19 cellular contexts compared by ENCODE assay signal in the genomic region with DNA sequence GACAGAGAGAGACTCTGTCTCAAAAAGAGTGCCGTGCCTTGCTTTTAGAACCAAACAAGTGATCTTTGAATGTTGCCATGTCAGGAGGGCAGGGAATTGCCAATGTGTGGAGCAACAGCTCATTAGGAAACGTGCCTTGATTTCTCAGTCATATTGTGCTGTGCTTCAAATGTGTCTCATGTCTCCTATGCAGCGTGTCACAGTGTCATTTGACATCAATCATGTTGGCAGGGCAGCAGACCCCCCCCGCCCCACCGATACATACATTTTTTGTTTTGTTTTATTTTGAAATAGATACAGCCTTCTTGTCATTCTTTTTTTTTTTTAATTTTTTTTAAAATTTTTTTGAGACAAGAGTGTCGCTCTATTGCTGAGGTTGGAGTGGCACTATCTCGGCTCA. TPM values are rescaled to one million over a fixed set of nuclear protein-coding genes. Genes with fewer than 3 reads are reported as not detected.
DNase-seq lines count a peak whose midpoint lies in the region; ATAC-seq, FAIRE-seq and TF ChIP-seq lines count a peak whose summit lies in the region.
"Had no signal": no experiment of that assay in that cellular context is flagged by ENCODE, and none has a peak within 500 bp of the region (broad histone marks: within the 10 kb centered on the region; RNA-seq: fewer than 3 reads in every experiment).

No MANE protein-coding gene starts in this region.

- no peak overlapping the region for H4K8ac ChIP-seq in IMR-90 (ENCODE audit: low read depth in 2 of 2, low read length in 2 of 2)

- no peak overlapping the region for H2AK9ac ChIP-seq in IMR-90 (replicated peaks; ENCODE audit: low read depth, low read length, poor library complexity)

- intact Hi-C loops in heart right ventricle (cut with DNase I) = no loop called here
- intact Hi-C loops in Right ventricle myocardium superior (cut with DNase I) = no loop called here
- intact Hi-C loops in IMR-90 (cut with micrococcal nuclease) = no loop called here
- intact Hi-C loops in posterior vena cava (cut with DNase I) = no loop called here

- H4K91ac ChIP-seq in IMR-90 (ENCODE audit: insufficient read depth, low read depth, low read length) = 0 out of 2 replicates have a peak overlapping the region, but pooled peaks have one; percentile 27

- no peak overlapping the region for H2AFZ ChIP-seq in IMR-90 (replicated peaks; ENCODE audit: low read length, poor library complexity)

- H3K27ac ChIP-seq in heart right ventricle (peak overlapping the region in 7 of 10 donors; percentile 47 to 75 (median 69)), IMR-90 (ENCODE audit: insufficient read depth, low read length) (no peak overlapping the region)
- H3K27ac ChIP-seq: C4-2B had no signal

- 0 out of 2 replicates have a peak overlapping the region, but pooled peaks have one; percentile 16 for H2BK120ac ChIP-seq in IMR-90 (ENCODE audit: low read depth, low read length)

- ATAC-seq in heart right ventricle = no peak
- no peak for ATAC-seq in Right ventricle myocardium superior (ENCODE audit: poor library complexity)
- no peak for ATAC-seq in IMR-90 (ENCODE audit: low read depth)
- ATAC-seq in HG03378 (IDR thresholded peaks at IDR 0.05; ENCODE audit: unreplicated experiment) = no peak

- CTCF ChIA-PET in IMR-90 (lab: Yijun Ruan, JAX) = interaction anchor here (0.7 kb wide), 1 partner anchor 923 kb away, joined by 3 read pairs; no protein-coding TSS in a partner anchor

- no peak overlapping the region for H3K4me2 ChIP-seq in IMR-90 (ENCODE audit: low read depth, low read length)

- TF ChIP-seq POLR2A in IMR-90 (IDR thresholded peaks at IDR 0.05; ENCODE audit: low read depth, low read length) = no peak

- H3K36me3 ChIP-seq in heart right ventricle = no peaks in the 10 kb centered on the region
- peaks cover 8% of the 10 kb centered on the region for H3K36me3 ChIP-seq in IMR-90 (ENCODE audit: control insufficient read depth, insufficient read depth, low read length)

- H3K27me3 ChIP-seq in heart right ventricle (peaks cover 0 to 22% (median 0%) of the 10 kb centered on the region in 7 donors), IMR-90 (ENCODE audit: control insufficient read depth, insufficient read depth, low read length) (no peaks in the 10 kb centered on the region)

- dilution Hi-C loops in IMR-90 (cut with HindIII; ENCODE audit: low sequenced_read_pairs, unreplicated experiment) = no loop called here

- peaks cover 43% of the 10 kb centered on the region for H3K9me1 ChIP-seq in IMR-90 (ENCODE audit: insufficient read depth, low read length)

- peak; percentile 74 for FAIRE-seq in urothelium cell line (lab: Jason Lieb, UNC)
- FAIRE-seq: D721Med, G401.6, GM12891, H54 had no signal

- H4K20me1 ChIP-seq in IMR-90 (ENCODE audit: insufficient read depth, low read length) = peaks cover 44% of the 10 kb centered on the region

- H3K9ac ChIP-seq in IMR-90 (ENCODE audit: low read depth, low read length) = no peak overlapping the region

- POLR2A ChIA-PET in IMR-90 (lab: Charles Lee; ENCODE audit: unreplicated experiment) = no interaction called here

- in situ Hi-C loops in IMR-90 (cut with MboI; ENCODE audit: low sequenced_read_pairs) = no loop called here

- no peak overlapping the region for H4K5ac ChIP-seq in IMR-90 (ENCODE audit: low read depth, low read length)

- 0 out of 2 replicates have a peak overlapping the region, but pooled peaks have one; percentile 31 for H3K14ac ChIP-seq in IMR-90 (replicated peaks; ENCODE audit: low read depth, low read length)

- H3K9me3 ChIP-seq in heart right ventricle (no peaks in the 10 kb centered on the region), IMR-90 (ENCODE audit: control insufficient read depth, insufficient read depth, low read length) (no peaks in the 10 kb centered on the region)

- no peak overlapping the region for H3K56ac ChIP-seq in IMR-90 (ENCODE audit: extremely low read depth, insufficient read depth, low read length)

- no peak overlapping the region for H2BK20ac ChIP-seq in IMR-90 (ENCODE audit: low read depth, low read length)

- DNase-seq in heart right ventricle (no peak), Right ventricle myocardium superior (no peak), IMR-90 (no peak), posterior vena cava (ENCODE audit: low spot score) (peak; percentile 64), urothelium cell line (ENCODE audit: low spot score) (no peak), COR-L47 (lab: John Stamatoyannopoulos, UW) (no peak), C1 segment of cervical spinal cord (lab: John Stamatoyannopoulos, UW) (no peak)
- DNase-seq: 8988T; CD4-positive, alpha-beta memory T cell; DMS153; DMS79 treated with DMSO at 0.1 percent for 48 hours; EL; KBM-7 had no signal

- no peak overlapping the region for H3K4ac ChIP-seq in IMR-90 (ENCODE audit: low read depth, low read length)

- no peak for TF ChIP-seq CTCF in heart right ventricle (IDR thresholded peaks at IDR 0.05)
- TF ChIP-seq CTCF in IMR-90 (conservative IDR thresholded peaks at IDR 0.05; ENCODE audit: low read depth, low read length) = no peak

- H3K4me3 ChIP-seq in heart right ventricle = no peak overlapping the region
- H3K4me3 ChIP-seq in IMR-90 (ENCODE audit: insufficient read depth, low read depth, low read length) = no peak overlapping the region

- H3K4me1 ChIP-seq in heart right ventricle (peaks cover 11 to 53% (median 39%) of the 10 kb centered on the region in 9 donors), IMR-90 (ENCODE audit: control insufficient read depth, insufficient read depth, low read length) (peaks cover 36% of the 10 kb centered on the region)

- 94 to 97% methylated on average over 7 of the region's 7 CpGs for WGBS in heart right ventricle, 2 donors
- WGBS in IMR-90 (ENCODE audit: extremely low coverage in 2 of 2, insufficient read length in 1 of 2), 2 experiments = 93% methylated on average over 5 of the region's 7 CpGs; no CpG with 5 or more reads in 1 of the 2 experiments

- H3K18ac ChIP-seq in IMR-90 (ENCODE audit: low read depth, low read length) = no peak overlapping the region; the same call in 1 of the 2 replicates

- H2AK5ac ChIP-seq in IMR-90 (ENCODE audit: low read depth, low read length) = peak overlapping the region; percentile 56; the same call in 1 of the 2 replicates

- H3K79me1 ChIP-seq in IMR-90 (ENCODE audit: low read depth in 1 of 2, low read length in 2 of 2) = peaks cover 31 to 89% of the 10 kb centered on the region in 2 experiments

- BruUV-seq in IMR-90 (replicated peaks; lab: Mats Ljungman, UMichigan) = no TSS peak

- H3K23ac ChIP-seq in IMR-90 (ENCODE audit: low read depth, low read length) = peak overlapping the region; percentile 60; the same call in 1 of the 2 replicates

- H2BK15ac ChIP-seq in IMR-90 (ENCODE audit: low read depth, low read length) = no peak overlapping the region

- no peak for TF ChIP-seq RAD21 in IMR-90 (IDR thresholded peaks at IDR 0.05; ENCODE audit: low read length)

- no peak overlapping the region for H2BK5ac ChIP-seq in IMR-90 (ENCODE audit: low read depth, low read length, poor library complexity, severe bottlenecking)

TF ChIP-seq in IMR-90, 13 proteins besides CTCF, POLR2A, EP300 and RAD21:
- TF ChIP-seq, protein P1, sequence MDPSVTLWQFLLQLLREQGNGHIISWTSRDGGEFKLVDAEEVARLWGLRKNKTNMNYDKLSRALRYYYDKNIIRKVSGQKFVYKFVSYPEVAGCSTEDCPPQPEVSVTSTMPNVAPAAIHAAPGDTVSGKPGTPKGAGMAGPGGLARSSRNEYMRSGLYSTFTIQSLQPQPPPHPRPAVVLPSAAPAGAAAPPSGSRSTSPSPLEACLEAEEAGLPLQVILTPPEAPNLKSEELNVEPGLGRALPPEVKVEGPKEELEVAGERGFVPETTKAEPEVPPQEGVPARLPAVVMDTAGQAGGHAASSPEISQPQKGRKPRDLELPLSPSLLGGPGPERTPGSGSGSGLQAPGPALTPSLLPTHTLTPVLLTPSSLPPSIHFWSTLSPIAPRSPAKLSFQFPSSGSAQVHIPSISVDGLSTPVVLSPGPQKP (IDR thresholded peaks at IDR 0.05; ENCODE audit: borderline replicate concordance, low read depth, low read length) = no peak
- TF ChIP-seq FOS (IDR thresholded peaks at IDR 0.05; ENCODE audit: low read depth, low read length) (no peak), RFX5 (IDR thresholded peaks at IDR 0.05; ENCODE audit: low read depth, low read length) (no peak), CHD1 (IDR thresholded peaks at IDR 0.05; ENCODE audit: low read depth, low read length) (no peak), NFE2L2 (IDR thresholded peaks at IDR 0.05; ENCODE audit: low read depth, low read length) (no peak), MAFK (IDR thresholded peaks at IDR 0.05; ENCODE audit: low read depth, low read length) (no peak), MXI1 (IDR thresholded peaks at IDR 0.05; ENCODE audit: borderline replicate concordance, low read depth, low read length) (no peak), SMC3 (IDR thresholded peaks at IDR 0.05; ENCODE audit: low read depth, low read length) (no peak), BHLHE40 (IDR thresholded peaks at IDR 0.05; ENCODE audit: low read depth, low read length) (no peak), CEBPB (IDR thresholded peaks at IDR 0.05; ENCODE audit: low read depth, low read length) (no peak), RCOR1 (IDR thresholded peaks at IDR 0.05; ENCODE audit: insufficient replicate concordance, low read length) (no peak), MAZ (IDR thresholded peaks at IDR 0.05; ENCODE audit: borderline replicate concordance, low read depth, low read length) (no peak)
- TF ChIP-seq, protein P2, sequence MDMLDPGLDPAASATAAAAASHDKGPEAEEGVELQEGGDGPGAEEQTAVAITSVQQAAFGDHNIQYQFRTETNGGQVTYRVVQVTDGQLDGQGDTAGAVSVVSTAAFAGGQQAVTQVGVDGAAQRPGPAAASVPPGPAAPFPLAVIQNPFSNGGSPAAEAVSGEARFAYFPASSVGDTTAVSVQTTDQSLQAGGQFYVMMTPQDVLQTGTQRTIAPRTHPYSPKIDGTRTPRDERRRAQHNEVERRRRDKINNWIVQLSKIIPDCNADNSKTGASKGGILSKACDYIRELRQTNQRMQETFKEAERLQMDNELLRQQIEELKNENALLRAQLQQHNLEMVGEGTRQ (IDR thresholded peaks at IDR 0.05; ENCODE audit: low read depth, low read length) = no peak

RNA-seq across cellular contexts. Expression of a gene that starts 22.1 kb away (rescaled TPM):
- 10 to 100 TPM; 15.2 to 46.4 (median 21.4) TPM for total RNA-seq in heart right ventricle
- 10 to 100 TPM; 18.2 to 25.2 TPM for polyA plus RNA-seq in heart right ventricle
- total RNA-seq in Right ventricle myocardium superior = 23.0 TPM
- total RNA-seq in IMR-90 (2012; rRNA removed) = 37.5 and 39.3 TPM in 2 replicates
- polyA plus RNA-seq in IMR-90 (2012; rRNA removed) = 137 and 152 TPM in 2 replicates
- 88.6 and 140 TPM in 2 replicates for polyA plus RNA-seq in IMR-90 (2012; cell fraction: cytosol; rRNA removed)
- polyA plus RNA-seq in IMR-90 (2012; cell fraction: nucleus; rRNA removed; ENCODE audit: low replicate concordance) = 194 and 479 TPM in 2 replicates
- 100 to 1,000 TPM in 1 of 2 donors, 10 to 100 TPM in 1; 60.3 to 130 TPM for total RNA-seq in posterior vena cava
